In the genomic region with DNA sequence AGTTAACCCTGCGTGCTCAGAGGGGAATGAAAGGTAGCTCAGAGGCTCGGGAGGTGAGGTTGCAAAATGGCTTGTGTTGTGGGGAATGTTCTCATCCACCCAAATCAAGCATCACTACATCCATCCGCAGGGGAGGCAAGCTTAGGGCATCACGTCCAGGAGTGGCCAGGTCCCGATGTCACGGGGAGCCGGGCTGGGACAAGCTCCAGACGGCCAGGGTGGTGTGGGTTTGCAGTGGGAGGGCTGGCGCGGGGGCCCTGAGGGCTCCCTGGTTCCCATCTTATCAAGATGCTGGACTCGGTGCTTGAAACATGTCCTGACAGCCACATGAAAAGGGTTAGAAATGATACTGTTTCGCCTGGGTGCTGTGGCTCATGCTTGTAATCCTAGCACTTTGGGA, we compare ENCODE assay signal across 1 cellular context.
TF ChIP-seq lines count a peak whose summit lies in the region.

No MANE protein-coding gene starts in this region.

TF ChIP-seq in GM12878, 131 proteins besides CTCF, POLR2A, EP300 and RAD21:
- TF ChIP-seq KLF5 (IDR thresholded peaks at IDR 0.05; ENCODE audit: partially characterized antibody) (no peak), GATAD2B (conservative IDR thresholded peaks at IDR 0.05; ENCODE audit: low read depth) (no peak), ETV6 (conservative IDR thresholded peaks at IDR 0.05 in 1 of 2, IDR thresholded peaks at IDR 0.05 in 1 of 2; ENCODE audit: borderline replicate concordance in 1 of 2, low read depth in 1 of 2) (no peak), SMC3 (IDR thresholded peaks at IDR 0.05; ENCODE audit: borderline replicate concordance, low read length) (no peak), TCF12 (IDR thresholded peaks at IDR 0.05; ENCODE audit: low read depth, low read length) (no peak), EZH2 (IDR thresholded peaks at IDR 0.05; ENCODE audit: borderline replicate concordance, control insufficient read depth, low read depth, low read length) (no peak), IKZF2 (IDR thresholded peaks at IDR 0.05) (no peak), BRCA1 (IDR thresholded peaks at IDR 0.05; ENCODE audit: low read depth, low read length) (no peak), KAT2A (conservative IDR thresholded peaks at IDR 0.05; ENCODE audit: control insufficient read depth, low read depth, low read length) (no peak), RCOR1 (conservative IDR thresholded peaks at IDR 0.05; ENCODE audit: low read depth, low read length) (no peak), BHLHE40 (IDR thresholded peaks at IDR 0.05; ENCODE audit: borderline replicate concordance in 1 of 2, low read depth in 2 of 2, low read length in 1 of 2) (no peak), CEBPB (IDR thresholded peaks at IDR 0.05; ENCODE audit: borderline replicate concordance in 1 of 2, low read depth in 2 of 2, low read length in 2 of 2) (no peak)
- TF ChIP-seq, protein P1, sequence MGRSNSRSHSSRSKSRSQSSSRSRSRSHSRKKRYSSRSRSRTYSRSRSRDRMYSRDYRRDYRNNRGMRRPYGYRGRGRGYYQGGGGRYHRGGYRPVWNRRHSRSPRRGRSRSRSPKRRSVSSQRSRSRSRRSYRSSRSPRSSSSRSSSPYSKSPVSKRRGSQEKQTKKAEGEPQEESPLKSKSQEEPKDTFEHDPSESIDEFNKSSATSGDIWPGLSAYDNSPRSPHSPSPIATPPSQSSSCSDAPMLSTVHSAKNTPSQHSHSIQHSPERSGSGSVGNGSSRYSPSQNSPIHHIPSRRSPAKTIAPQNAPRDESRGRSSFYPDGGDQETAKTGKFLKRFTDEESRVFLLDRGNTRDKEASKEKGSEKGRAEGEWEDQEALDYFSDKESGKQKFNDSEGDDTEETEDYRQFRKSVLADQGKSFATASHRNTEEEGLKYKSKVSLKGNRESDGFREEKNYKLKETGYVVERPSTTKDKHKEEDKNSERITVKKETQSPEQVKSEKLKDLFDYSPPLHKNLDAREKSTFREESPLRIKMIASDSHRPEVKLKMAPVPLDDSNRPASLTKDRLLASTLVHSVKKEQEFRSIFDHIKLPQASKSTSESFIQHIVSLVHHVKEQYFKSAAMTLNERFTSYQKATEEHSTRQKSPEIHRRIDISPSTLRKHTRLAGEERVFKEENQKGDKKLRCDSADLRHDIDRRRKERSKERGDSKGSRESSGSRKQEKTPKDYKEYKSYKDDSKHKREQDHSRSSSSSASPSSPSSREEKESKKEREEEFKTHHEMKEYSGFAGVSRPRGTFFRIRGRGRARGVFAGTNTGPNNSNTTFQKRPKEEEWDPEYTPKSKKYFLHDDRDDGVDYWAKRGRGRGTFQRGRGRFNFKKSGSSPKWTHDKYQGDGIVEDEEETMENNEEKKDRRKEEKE (IDR thresholded peaks at IDR 0.05), result no peak
- TF ChIP-seq, protein P2, sequence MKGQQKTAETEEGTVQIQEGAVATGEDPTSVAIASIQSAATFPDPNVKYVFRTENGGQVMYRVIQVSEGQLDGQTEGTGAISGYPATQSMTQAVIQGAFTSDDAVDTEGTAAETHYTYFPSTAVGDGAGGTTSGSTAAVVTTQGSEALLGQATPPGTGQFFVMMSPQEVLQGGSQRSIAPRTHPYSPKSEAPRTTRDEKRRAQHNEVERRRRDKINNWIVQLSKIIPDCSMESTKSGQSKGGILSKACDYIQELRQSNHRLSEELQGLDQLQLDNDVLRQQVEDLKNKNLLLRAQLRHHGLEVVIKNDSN (IDR thresholded peaks at IDR 0.05; ENCODE audit: borderline replicate concordance, extremely low read length, insufficient read depth, low read depth, low read length), result no peak
- TF ChIP-seq, protein P3, sequence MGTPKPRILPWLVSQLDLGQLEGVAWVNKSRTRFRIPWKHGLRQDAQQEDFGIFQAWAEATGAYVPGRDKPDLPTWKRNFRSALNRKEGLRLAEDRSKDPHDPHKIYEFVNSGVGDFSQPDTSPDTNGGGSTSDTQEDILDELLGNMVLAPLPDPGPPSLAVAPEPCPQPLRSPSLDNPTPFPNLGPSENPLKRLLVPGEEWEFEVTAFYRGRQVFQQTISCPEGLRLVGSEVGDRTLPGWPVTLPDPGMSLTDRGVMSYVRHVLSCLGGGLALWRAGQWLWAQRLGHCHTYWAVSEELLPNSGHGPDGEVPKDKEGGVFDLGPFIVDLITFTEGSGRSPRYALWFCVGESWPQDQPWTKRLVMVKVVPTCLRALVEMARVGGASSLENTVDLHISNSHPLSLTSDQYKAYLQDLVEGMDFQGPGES (IDR thresholded peaks at IDR 0.05), result no peak
- TF ChIP-seq, protein P4, sequence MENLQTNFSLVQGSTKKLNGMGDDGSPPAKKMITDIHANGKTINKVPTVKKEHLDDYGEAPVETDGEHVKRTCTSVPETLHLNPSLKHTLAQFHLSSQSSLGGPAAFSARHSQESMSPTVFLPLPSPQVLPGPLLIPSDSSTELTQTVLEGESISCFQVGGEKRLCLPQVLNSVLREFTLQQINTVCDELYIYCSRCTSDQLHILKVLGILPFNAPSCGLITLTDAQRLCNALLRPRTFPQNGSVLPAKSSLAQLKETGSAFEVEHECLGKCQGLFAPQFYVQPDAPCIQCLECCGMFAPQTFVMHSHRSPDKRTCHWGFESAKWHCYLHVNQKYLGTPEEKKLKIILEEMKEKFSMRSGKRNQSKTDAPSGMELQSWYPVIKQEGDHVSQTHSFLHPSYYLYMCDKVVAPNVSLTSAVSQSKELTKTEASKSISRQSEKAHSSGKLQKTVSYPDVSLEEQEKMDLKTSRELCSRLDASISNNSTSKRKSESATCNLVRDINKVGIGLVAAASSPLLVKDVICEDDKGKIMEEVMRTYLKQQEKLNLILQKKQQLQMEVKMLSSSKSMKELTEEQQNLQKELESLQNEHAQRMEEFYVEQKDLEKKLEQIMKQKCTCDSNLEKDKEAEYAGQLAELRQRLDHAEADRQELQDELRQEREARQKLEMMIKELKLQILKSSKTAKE (IDR thresholded peaks at IDR 0.05; ENCODE audit: low read depth, poor library complexity, severe bottlenecking), result no peak
- TF ChIP-seq, protein P5, sequence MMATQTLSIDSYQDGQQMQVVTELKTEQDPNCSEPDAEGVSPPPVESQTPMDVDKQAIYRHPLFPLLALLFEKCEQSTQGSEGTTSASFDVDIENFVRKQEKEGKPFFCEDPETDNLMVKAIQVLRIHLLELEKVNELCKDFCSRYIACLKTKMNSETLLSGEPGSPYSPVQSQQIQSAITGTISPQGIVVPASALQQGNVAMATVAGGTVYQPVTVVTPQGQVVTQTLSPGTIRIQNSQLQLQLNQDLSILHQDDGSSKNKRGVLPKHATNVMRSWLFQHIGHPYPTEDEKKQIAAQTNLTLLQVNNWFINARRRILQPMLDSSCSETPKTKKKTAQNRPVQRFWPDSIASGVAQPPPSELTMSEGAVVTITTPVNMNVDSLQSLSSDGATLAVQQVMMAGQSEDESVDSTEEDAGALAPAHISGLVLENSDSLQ (IDR thresholded peaks at IDR 0.05), result no peak
- TF ChIP-seq, protein P6, sequence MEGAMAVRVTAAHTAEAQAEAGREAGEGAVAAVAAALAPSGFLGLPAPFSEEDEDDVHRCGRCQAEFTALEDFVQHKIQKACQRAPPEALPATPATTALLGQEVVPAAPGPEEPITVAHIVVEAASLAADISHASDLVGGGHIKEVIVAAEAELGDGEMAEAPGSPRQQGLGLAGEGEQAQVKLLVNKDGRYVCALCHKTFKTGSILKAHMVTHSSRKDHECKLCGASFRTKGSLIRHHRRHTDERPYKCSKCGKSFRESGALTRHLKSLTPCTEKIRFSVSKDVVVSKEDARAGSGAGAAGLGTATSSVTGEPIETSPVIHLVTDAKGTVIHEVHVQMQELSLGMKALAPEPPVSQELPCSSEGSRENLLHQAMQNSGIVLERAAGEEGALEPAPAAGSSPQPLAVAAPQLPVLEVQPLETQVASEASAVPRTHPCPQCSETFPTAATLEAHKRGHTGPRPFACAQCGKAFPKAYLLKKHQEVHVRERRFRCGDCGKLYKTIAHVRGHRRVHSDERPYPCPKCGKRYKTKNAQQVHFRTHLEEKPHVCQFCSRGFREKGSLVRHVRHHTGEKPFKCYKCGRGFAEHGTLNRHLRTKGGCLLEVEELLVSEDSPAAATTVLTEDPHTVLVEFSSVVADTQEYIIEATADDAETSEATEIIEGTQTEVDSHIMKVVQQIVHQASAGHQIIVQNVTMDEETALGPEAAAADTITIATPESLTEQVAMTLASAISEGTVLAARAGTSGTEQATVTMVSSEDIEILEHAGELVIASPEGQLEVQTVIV (IDR thresholded peaks at IDR 0.05; ENCODE audit: borderline replicate concordance, partially characterized antibody), result no peak
